Comparison of ENCODE assay signal across 8 cellular contexts in genomic region chr19:2950286-2951124, GRCh38. TPM values are rescaled to one million over a fixed set of nuclear protein-coding genes. Genes with fewer than 3 reads are reported as not detected.
DNase-seq lines count a peak whose midpoint lies in the region; ATAC-seq and TF ChIP-seq lines count a peak whose summit lies in the region.

No MANE protein-coding gene starts in this region.

- peak overlapping the region; percentile 72 for H3K14ac ChIP-seq in trophoblast cell (ENCODE audit: low read length)

- H3K27me3 ChIP-seq in heart left ventricle, result no peaks in the 10 kb centered on the region
- no peaks in the 10 kb centered on the region for H3K27me3 ChIP-seq in trophoblast cell (ENCODE audit: insufficient read depth, low read length)
- H3K27me3 ChIP-seq in transverse colon, result no peaks in the 10 kb centered on the region

- H3K4me3 Mint-ChIP-seq in T-cell, result peak overlapping the region; percentile 94 to 96 (median 95)

- H3K4me3 ChIP-seq in heart left ventricle (peak overlapping the region; percentile 41 to 93 (median 80)), trophoblast cell (ENCODE audit: low read depth, low read length) (peak overlapping the region; percentile 90), transverse colon (peak overlapping the region; percentile 57 to 66 (median 62))

- H2BK12ac ChIP-seq in trophoblast cell (ENCODE audit: low read length), result no peak overlapping the region

- H3K27ac Mint-ChIP-seq in T-cell, result peak overlapping the region; percentile 98 to 99

- H2AFZ ChIP-seq in trophoblast cell (ENCODE audit: insufficient read depth, low read length, poor library complexity), result peak overlapping the region; percentile 23

- H3K9me3 Mint-ChIP-seq in T-cell, result no peaks in the 10 kb centered on the region

- 0 to 1% (median 0%) methylated on average over 40 to 53 of the region's 53 CpGs for WGBS in heart left ventricle, 4 donors
- WGBS in trophoblast cell (ENCODE audit: extremely low coverage, insufficient coverage, insufficient read length), result no CpG with 5 or more reads among the region's 53 CpGs
- 0 to 1% methylated on average over 8 to 53 of the region's 53 CpGs for WGBS in transverse colon (ENCODE audit: low coverage in 1 of 2), 2 donors

- H3K9me3 ChIP-seq in heart left ventricle (no peaks in the 10 kb centered on the region), trophoblast cell (ENCODE audit: insufficient read depth, low read depth, low read length) (no peaks in the 10 kb centered on the region), transverse colon (no peaks in the 10 kb centered on the region)

- H2BK5ac ChIP-seq in trophoblast cell (ENCODE audit: low read depth, low read length, poor library complexity), result peak overlapping the region; percentile 23

- H3K4ac ChIP-seq in trophoblast cell (ENCODE audit: low read depth, low read length), result peak overlapping the region; percentile 60

- peak overlapping the region; percentile 22 for H2AK5ac ChIP-seq in trophoblast cell (ENCODE audit: low read length)

- H4K91ac ChIP-seq in trophoblast cell (ENCODE audit: low read depth, low read length), result peak overlapping the region; percentile 74

- H2BK120ac ChIP-seq in trophoblast cell (ENCODE audit: insufficient read depth, low read length, poor library complexity), result peak overlapping the region; percentile 23

- H3K18ac ChIP-seq in trophoblast cell (ENCODE audit: low read length), result peak overlapping the region; percentile 48

- intact Hi-C loops in heart left ventricle (cut with DNase I), result loop anchor here in 7 of 10 donors (1.0 to 10.0 kb wide), 8 partner anchors 27 to 214 kb away; partner anchors contain the start of gene TLE6 (in 1 of the 7)
- intact Hi-C loops in transverse colon (cut with DNase I; ENCODE audit: low total_unique reads), result no loop called here

- peak overlapping the region; percentile 55 for H4K12ac ChIP-seq in trophoblast cell (ENCODE audit: low read depth, low read length)

- no peaks in the 10 kb centered on the region for H3K36me3 Mint-ChIP-seq in T-cell

- peaks cover 25 to 36% (median 26%) of the 10 kb centered on the region in 3 donors for H3K4me1 Mint-ChIP-seq in T-cell

- peak; percentile 92 for ATAC-seq in HG02852 (IDR thresholded peaks at IDR 0.05; ENCODE audit: unreplicated experiment)
- ATAC-seq in T-cell (replicated peaks in 1 of 4), result peak; percentile 94 to 98 (median 96)
- peak; percentile 96 to 98 (median 97) for ATAC-seq in heart left ventricle

- H3K9ac ChIP-seq in trophoblast cell (ENCODE audit: low read length), result peak overlapping the region; percentile 90

- peaks cover 0 to 20% (median 14%) of the 10 kb centered on the region in 12 donors for H3K4me1 ChIP-seq in heart left ventricle
- H3K4me1 ChIP-seq in trophoblast cell (ENCODE audit: control insufficient read depth in 1 of 2, insufficient read depth in 2 of 2, low read length in 2 of 2), result peaks cover 8 to 13% of the 10 kb centered on the region in 2 experiments
- H3K4me1 ChIP-seq in transverse colon, result peaks cover 4 to 26% (median 22%) of the 10 kb centered on the region in 4 donors

- no peak overlapping the region for H3K23ac ChIP-seq in trophoblast cell (ENCODE audit: low read length)

- no peaks in the 10 kb centered on the region for H3K27me3 Mint-ChIP-seq in T-cell

- peak overlapping the region; percentile 82 for H3K4me2 ChIP-seq in trophoblast cell (ENCODE audit: low read length)

- H3K36me3 ChIP-seq in heart left ventricle (no peaks in the 10 kb centered on the region), trophoblast cell (ENCODE audit: control insufficient read depth in 1 of 2, insufficient read depth in 2 of 2, low read length in 2 of 2) (no peaks in the 10 kb centered on the region), transverse colon (no peaks in the 10 kb centered on the region)

- POLR2A ChIA-PET in T-cell (lab: Charles Lee), result interaction anchor here (0.6 to 1.1 kb wide), 9 partner anchors 27 to 1448 kb away, joined by 3 to 9 read pairs (median 4); partner anchors contain the start of genes ZNF57 (in 2 of the 2), GADD45B (in 1 of the 2) and TLE6 (in 1 of the 2)

- DNase-seq in GM13976 (ENCODE audit: low spot score) (peak; percentile 99), NCI-H1436 treated with DMSO at 0.1 percent for 48 hours (lab: John Stamatoyannopoulos, UW) (peak; percentile 97), T-cell (peak; percentile 99 to 100 (median 100)), amniotic epithelial cell (ENCODE audit: low read depth) (peak; percentile 99), heart left ventricle (peak; percentile 100), trophoblast cell (peak; percentile 99 to 100), transverse colon (peak; percentile 100)

- H3K27ac ChIP-seq in heart left ventricle, result peak overlapping the region; percentile 89 to 99 (median 96)
- peak overlapping the region; percentile 70 for H3K27ac ChIP-seq in trophoblast cell (ENCODE audit: low read depth, low read length)
- peak overlapping the region; percentile 89 to 97 (median 96) for H3K27ac ChIP-seq in transverse colon

- peak in 1 of 2 donors; percentile 90 for TF ChIP-seq POLR2A in heart left ventricle (IDR thresholded peaks at IDR 0.05)
- TF ChIP-seq POLR2A in transverse colon (IDR thresholded peaks at IDR 0.05), result peak; percentile 96

- TF ChIP-seq CTCF in GM13976 (IDR thresholded peaks at IDR 0.05; ENCODE audit: borderline replicate concordance, control extremely low read depth, extremely low read depth, insufficient read depth, missing control alignments), result no peak
- TF ChIP-seq CTCF in heart left ventricle (IDR thresholded peaks at IDR 0.05), result no peak
- TF ChIP-seq CTCF in transverse colon (IDR thresholded peaks at IDR 0.05), result no peak

- peaks cover 7% of the 10 kb centered on the region for H3K79me1 ChIP-seq in trophoblast cell (ENCODE audit: low read length)

- H4K8ac ChIP-seq in trophoblast cell (ENCODE audit: low read depth, low read length), result peak overlapping the region; percentile 85

- in situ Hi-C loops in GM13976 (cut with MboI; ENCODE audit: low sequenced_read_pairs, unreplicated experiment) (loop anchor here (10.0 kb wide), 1 partner anchor 154 kb away; no protein-coding TSS in a partner anchor), transverse colon (cut with MboI; ENCODE audit: low pct_ligation_motif_present in 1 of 4, low pct_unique_long_range_greater_than_20kb in 1 of 4, low sequenced_read_pairs in 3 of 4) (loop anchor here in 3 of 4 donors (10.0 to 25.0 kb wide), 4 partner anchors 114 to 214 kb away; partner anchors contain the start of genes GNA11 (in 1 of the 3) and TLE5 (in 1 of the 3))

- CTCF ChIA-PET in T-cell (lab: Charles Lee), result interaction anchor here (0.5 to 2.5 kb wide), 35 partner anchors 9 to 1487 kb away, joined by 3 to 39 read pairs (median 5); partner anchors contain the start of genes AP3D1 (in 1 of the 2), CHAF1A (in 1 of the 2), TLE6 (in 1 of the 2) and ZNF555 (in 1 of the 2)

- peaks cover 3% of the 10 kb centered on the region for H3K79me2 ChIP-seq in trophoblast cell (ENCODE audit: control insufficient read depth, insufficient read depth, low read length, poor library complexity)

- no peak for TF ChIP-seq EP300 in transverse colon (IDR thresholded peaks at IDR 0.05; ENCODE audit: low read depth)

RNA-seq across cellular contexts. Expression of gene ZNF77, which starts 5.7 kb away (rescaled TPM):
- 1 to 10 TPM; 4.1 to 6.5 (median 4.8) TPM for total RNA-seq in T-cell
- 1 to 10 TPM; 1.8 to 3.2 (median 2.3) TPM for total RNA-seq in heart left ventricle
- polyA plus RNA-seq in heart left ventricle, result 1 to 10 TPM; 1.7 to 2.5 TPM
- polyA plus RNA-seq in trophoblast cell (2013), result 2.9 TPM in 2 replicates
- 1 to 10 TPM in 3 of 4 donors, not detected in 1; 4.2 to 9.3 (median 5.1) TPM for total RNA-seq in transverse colon

RNA-seq across cellular contexts. Expression of gene TLE6, which starts 26.9 kb away (rescaled TPM):
- total RNA-seq in T-cell (under 1 TPM in 3 of 5 donors, not detected in 2; 0.36 to 0.61 (median 0.50) TPM), heart left ventricle (1 to 10 TPM in 2 of 9 donors, under 1 TPM in 6, not detected in 1; 0.21 to 1.3 (median 0.57) TPM), transverse colon (not detected)
- 1 to 10 TPM; 1.3 to 1.4 TPM for polyA plus RNA-seq in heart left ventricle
- 0.21 and 0.58 TPM in 2 replicates for polyA plus RNA-seq in trophoblast cell (2013)

RNA-seq across cellular contexts. Expression of gene ZNF57, which starts 49.8 kb away (rescaled TPM):
- total RNA-seq in T-cell, result 1 to 10 TPM; 2.7 to 6.0 (median 3.7) TPM
- total RNA-seq in heart left ventricle, result 1 to 10 TPM; 2.1 to 5.6 (median 3.3) TPM
- 1 to 10 TPM; 2.3 to 3.8 TPM for polyA plus RNA-seq in heart left ventricle
- polyA plus RNA-seq in trophoblast cell (2013), result 5.2 and 5.6 TPM in 2 replicates
- total RNA-seq in transverse colon, result 10 to 100 TPM in 3 of 4 donors, 1 to 10 TPM in 1; 1.2 to 22.1 (median 14.1) TPM

Comparison
In these comparisons a context has a peak if more than half of its experiments do, and no peak if none do; other contexts are left out.
1. Peak in every context shown above with its lines: DNase-seq, ATAC-seq, H3K4me3 ChIP-seq and H3K27ac ChIP-seq.